Comparison of ENCODE assay signal across 1 cellular context in the genomic region with DNA sequence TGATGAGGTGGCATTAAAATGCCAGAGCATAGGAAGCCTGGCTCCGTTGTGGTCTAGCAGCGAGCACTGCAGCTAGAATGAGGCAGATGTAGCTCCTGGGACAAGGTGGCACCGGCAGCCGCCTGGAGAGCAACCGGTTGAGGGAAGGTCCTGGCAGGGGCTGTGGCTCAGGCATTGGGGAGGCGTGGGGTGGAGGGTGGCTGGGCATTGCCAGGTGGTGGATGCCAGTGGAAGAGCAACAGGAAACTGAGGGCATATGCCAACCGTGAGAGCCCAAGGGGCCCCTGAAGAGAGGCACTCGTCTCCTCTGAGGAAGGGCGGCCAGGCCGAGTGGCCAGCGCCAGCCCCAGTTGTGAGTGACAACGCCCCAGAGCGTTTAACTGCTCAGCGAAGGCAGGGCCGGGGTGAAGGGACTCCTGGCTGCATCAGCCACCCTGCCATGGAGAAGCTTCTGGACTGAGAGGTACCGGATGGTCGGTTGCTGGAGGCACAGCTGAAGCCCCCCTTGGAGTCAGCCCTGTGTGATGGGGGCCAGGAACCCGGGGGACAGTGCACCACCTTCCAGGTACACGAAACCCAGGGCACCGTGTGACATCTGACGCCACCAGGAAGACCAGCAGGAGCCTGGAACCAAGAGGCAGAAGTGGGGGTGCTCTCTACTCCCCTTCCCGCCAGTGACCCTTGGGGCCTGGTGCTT.
TF ChIP-seq lines count a peak whose summit lies in the region.

No MANE protein-coding gene starts in this region.

TF ChIP-seq in H1, 55 proteins besides CTCF, POLR2A, EP300 and RAD21:
- TF ChIP-seq POLR2AphosphoS5 (IDR thresholded peaks at IDR 0.05; ENCODE audit: low read depth, low read length): no peak
- no peak for TF ChIP-seq CHD2 (IDR thresholded peaks at IDR 0.05; ENCODE audit: low read length)
- TF ChIP-seq SP1 (IDR thresholded peaks at IDR 0.05; ENCODE audit: low read depth, low read length): no peak
- no peak for TF ChIP-seq TAF7 (optimal IDR thresholded peaks at IDR 0.05; ENCODE audit: borderline replicate concordance, low read depth, low read length)
- TF ChIP-seq SRF (IDR thresholded peaks at IDR 0.05; ENCODE audit: low read depth, low read length): no peak
- TF ChIP-seq RXRA (IDR thresholded peaks at IDR 0.05; ENCODE audit: insufficient read depth, low read depth, low read length): no peak
- no peak for TF ChIP-seq HDAC2 (IDR thresholded peaks at IDR 0.05; ENCODE audit: borderline replicate concordance in 1 of 2, low read depth in 2 of 2, low read length in 2 of 2)
- no peak for TF ChIP-seq CEBPB (IDR thresholded peaks at IDR 0.05; ENCODE audit: low read depth, low read length)
- TF ChIP-seq TBP (IDR thresholded peaks at IDR 0.05; ENCODE audit: low read depth, low read length): no peak
- TF ChIP-seq SP2 (IDR thresholded peaks at IDR 0.05; ENCODE audit: low read length): no peak
- no peak for TF ChIP-seq CTBP2 (IDR thresholded peaks at IDR 0.05; ENCODE audit: borderline replicate concordance, insufficient read depth, insufficient read length, low read length)
- TF ChIP-seq EZH2 (IDR thresholded peaks at IDR 0.05; ENCODE audit: low read depth, low read length, severe bottlenecking): no peak
- TF ChIP-seq RFX5 (IDR thresholded peaks at IDR 0.05; ENCODE audit: borderline replicate concordance, low read depth, low read length): no peak
- TF ChIP-seq HDAC6 (IDR thresholded peaks at IDR 0.05; ENCODE audit: low read depth, low read length): no peak
- TF ChIP-seq, protein P1, sequence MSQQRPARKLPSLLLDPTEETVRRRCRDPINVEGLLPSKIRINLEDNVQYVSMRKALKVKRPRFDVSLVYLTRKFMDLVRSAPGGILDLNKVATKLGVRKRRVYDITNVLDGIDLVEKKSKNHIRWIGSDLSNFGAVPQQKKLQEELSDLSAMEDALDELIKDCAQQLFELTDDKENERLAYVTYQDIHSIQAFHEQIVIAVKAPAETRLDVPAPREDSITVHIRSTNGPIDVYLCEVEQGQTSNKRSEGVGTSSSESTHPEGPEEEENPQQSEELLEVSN (IDR thresholded peaks at IDR 0.05): no peak
- no peak for TF ChIP-seq SIRT6 (IDR thresholded peaks at IDR 0.05; ENCODE audit: low read length)
- no peak for TF ChIP-seq YY1 (IDR thresholded peaks at IDR 0.05; ENCODE audit: low read depth, low read length)
